In the genomic region with DNA sequence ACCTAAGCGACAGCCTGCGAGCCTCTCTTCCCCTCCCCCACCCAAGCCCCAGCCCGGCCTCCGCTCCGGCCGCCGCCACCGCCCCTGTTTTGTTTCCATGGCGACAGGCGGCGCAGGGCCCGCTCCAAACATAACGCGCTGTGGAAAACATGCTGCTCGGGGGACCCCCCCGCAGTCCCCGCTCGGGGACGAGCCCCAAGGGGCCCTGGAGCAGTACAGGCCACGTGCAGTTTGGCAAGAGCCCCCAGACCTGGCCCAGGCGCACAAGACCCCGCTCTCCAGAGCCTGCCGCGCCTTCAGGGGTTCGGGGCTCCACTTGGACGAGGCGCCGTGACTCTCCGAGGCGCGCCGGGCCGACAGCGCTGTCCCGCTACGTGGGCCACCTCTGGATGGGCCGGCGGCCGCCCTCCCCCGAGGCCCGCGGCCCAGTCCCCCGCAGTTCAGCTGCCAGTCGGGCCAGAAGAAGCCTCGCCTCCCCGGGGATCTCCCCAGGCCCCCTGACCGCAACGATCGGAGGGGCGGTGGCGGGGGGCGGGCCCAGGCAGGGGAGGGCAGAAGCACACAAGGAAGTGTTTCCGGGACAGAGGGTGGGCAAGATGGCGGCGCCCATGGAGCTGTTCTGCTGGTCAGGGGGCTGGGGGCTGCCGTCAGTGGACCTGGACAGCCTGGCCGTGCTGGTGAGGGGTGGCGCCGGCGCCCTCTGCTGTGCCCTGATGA, we compare ENCODE assay signal across 1 cellular context.
TF ChIP-seq lines count a peak whose summit lies in the region.

A gene with protein sequence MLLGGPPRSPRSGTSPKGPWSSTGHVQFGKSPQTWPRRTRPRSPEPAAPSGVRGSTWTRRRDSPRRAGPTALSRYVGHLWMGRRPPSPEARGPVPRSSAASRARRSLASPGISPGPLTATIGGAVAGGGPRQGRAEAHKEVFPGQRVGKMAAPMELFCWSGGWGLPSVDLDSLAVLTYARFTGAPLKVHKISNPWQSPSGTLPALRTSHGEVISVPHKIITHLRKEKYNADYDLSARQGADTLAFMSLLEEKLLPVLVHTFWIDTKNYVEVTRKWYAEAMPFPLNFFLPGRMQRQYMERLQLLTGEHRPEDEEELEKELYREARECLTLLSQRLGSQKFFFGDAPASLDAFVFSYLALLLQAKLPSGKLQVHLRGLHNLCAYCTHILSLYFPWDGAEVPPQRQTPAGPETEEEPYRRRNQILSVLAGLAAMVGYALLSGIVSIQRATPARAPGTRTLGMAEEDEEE (plus strand): TSS at position 40 of the 717 bp plus-strand sequence. CDS start 110 bp downstream, at position 150.

TF ChIP-seq in HepG2, 621 proteins besides CTCF, POLR2A, EP300 and RAD21 (continued from another document and continues in another):
- TF ChIP-seq, protein P1, sequence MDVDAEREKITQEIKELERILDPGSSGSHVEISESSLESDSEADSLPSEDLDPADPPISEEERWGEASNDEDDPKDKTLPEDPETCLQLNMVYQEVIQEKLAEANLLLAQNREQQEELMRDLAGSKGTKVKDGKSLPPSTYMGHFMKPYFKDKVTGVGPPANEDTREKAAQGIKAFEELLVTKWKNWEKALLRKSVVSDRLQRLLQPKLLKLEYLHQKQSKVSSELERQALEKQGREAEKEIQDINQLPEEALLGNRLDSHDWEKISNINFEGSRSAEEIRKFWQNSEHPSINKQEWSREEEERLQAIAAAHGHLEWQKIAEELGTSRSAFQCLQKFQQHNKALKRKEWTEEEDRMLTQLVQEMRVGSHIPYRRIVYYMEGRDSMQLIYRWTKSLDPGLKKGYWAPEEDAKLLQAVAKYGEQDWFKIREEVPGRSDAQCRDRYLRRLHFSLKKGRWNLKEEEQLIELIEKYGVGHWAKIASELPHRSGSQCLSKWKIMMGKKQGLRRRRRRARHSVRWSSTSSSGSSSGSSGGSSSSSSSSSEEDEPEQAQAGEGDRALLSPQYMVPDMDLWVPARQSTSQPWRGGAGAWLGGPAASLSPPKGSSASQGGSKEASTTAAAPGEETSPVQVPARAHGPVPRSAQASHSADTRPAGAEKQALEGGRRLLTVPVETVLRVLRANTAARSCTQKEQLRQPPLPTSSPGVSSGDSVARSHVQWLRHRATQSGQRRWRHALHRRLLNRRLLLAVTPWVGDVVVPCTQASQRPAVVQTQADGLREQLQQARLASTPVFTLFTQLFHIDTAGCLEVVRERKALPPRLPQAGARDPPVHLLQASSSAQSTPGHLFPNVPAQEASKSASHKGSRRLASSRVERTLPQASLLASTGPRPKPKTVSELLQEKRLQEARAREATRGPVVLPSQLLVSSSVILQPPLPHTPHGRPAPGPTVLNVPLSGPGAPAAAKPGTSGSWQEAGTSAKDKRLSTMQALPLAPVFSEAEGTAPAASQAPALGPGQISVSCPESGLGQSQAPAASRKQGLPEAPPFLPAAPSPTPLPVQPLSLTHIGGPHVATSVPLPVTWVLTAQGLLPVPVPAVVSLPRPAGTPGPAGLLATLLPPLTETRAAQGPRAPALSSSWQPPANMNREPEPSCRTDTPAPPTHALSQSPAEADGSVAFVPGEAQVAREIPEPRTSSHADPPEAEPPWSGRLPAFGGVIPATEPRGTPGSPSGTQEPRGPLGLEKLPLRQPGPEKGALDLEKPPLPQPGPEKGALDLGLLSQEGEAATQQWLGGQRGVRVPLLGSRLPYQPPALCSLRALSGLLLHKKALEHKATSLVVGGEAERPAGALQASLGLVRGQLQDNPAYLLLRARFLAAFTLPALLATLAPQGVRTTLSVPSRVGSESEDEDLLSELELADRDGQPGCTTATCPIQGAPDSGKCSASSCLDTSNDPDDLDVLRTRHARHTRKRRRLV (CRISPR knock-in tag; IDR thresholded peaks at IDR 0.05): no peak
- TF ChIP-seq ZFP82 (CRISPR knock-in tag; IDR thresholded peaks at IDR 0.05; ENCODE audit: borderline replicate concordance) (no peak), ZNF256 (CRISPR knock-in tag; conservative IDR thresholded peaks at IDR 0.05) (no peak), POGZ (CRISPR knock-in tag; IDR thresholded peaks at IDR 0.05) (no peak), ELF1 (CRISPR knock-in tag; IDR thresholded peaks at IDR 0.05) (peak; percentile 38; the same call in 1 of the 2 replicates), ZNF543 (CRISPR knock-in tag; IDR thresholded peaks at IDR 0.05) (no peak), ZFYVE20 (CRISPR knock-in tag; IDR thresholded peaks at IDR 0.05; ENCODE audit: borderline replicate concordance, low read depth) (no peak), GTF2F1 (IDR thresholded peaks at IDR 0.05; ENCODE audit: low read length) (no peak), ZNF136 (CRISPR knock-in tag; IDR thresholded peaks at IDR 0.05; ENCODE audit: low read depth) (no peak), MED1 (CRISPR knock-in tag; IDR thresholded peaks at IDR 0.05) (0 out of 2 replicates have a peak, but pooled peaks have one; percentile 9), FOXA1 (IDR thresholded peaks at IDR 0.05) (no peak), FOXA1 (CRISPR knock-in tag; IDR thresholded peaks at IDR 0.05) (no peak), ZNF713 (CRISPR knock-in tag; IDR thresholded peaks at IDR 0.05) (no peak), ZNF670 (CRISPR knock-in tag; IDR thresholded peaks at IDR 0.05; ENCODE audit: borderline replicate concordance) (no peak), ZNF441 (CRISPR knock-in tag; IDR thresholded peaks at IDR 0.05; ENCODE audit: borderline replicate concordance) (0 out of 2 replicates have a peak, but pooled peaks have one; percentile 12), ZNF337 (CRISPR knock-in tag; IDR thresholded peaks at IDR 0.05; ENCODE audit: borderline replicate concordance, low read depth) (no peak), ZNF7 (CRISPR knock-in tag; IDR thresholded peaks at IDR 0.05) (no peak), ZNF484 (CRISPR knock-in tag; IDR thresholded peaks at IDR 0.05; ENCODE audit: borderline replicate concordance, low read depth) (no peak), ZNF138 (CRISPR knock-in tag; IDR thresholded peaks at IDR 0.05; ENCODE audit: low read depth) (no peak; the same call in 1 of the 2 replicates), ZNF10 (CRISPR knock-in tag; IDR thresholded peaks at IDR 0.05; ENCODE audit: borderline replicate concordance, low read depth) (no peak), ZNF550 (CRISPR knock-in tag; IDR thresholded peaks at IDR 0.05; ENCODE audit: borderline replicate concordance) (no peak), ZNF101 (CRISPR knock-in tag; IDR thresholded peaks at IDR 0.05; ENCODE audit: borderline replicate concordance, low read depth) (no peak), RAD51 (IDR thresholded peaks at IDR 0.05; ENCODE audit: borderline replicate concordance) (no peak), CBX5 (CRISPR knock-in tag; IDR thresholded peaks at IDR 0.05; ENCODE audit: borderline replicate concordance) (no peak), ZNF564 (CRISPR knock-in tag; IDR thresholded peaks at IDR 0.05) (no peak), ZNF549 (CRISPR knock-in tag; IDR thresholded peaks at IDR 0.05) (no peak), RFX1 (IDR thresholded peaks at IDR 0.05) (peak; percentile 89), ERF (CRISPR knock-in tag; IDR thresholded peaks at IDR 0.05) (peak; percentile 58; the same call in 1 of the 2 replicates)
- TF ChIP-seq, protein P2, sequence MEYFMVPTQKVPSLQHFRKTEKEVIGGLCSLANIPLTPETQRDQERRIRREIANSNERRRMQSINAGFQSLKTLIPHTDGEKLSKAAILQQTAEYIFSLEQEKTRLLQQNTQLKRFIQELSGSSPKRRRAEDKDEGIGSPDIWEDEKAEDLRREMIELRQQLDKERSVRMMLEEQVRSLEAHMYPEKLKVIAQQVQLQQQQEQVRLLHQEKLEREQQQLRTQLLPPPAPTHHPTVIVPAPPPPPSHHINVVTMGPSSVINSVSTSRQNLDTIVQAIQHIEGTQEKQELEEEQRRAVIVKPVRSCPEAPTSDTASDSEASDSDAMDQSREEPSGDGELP (IDR thresholded peaks at IDR 0.05; ENCODE audit: borderline replicate concordance, low read depth): no peak
- TF ChIP-seq, protein P3, sequence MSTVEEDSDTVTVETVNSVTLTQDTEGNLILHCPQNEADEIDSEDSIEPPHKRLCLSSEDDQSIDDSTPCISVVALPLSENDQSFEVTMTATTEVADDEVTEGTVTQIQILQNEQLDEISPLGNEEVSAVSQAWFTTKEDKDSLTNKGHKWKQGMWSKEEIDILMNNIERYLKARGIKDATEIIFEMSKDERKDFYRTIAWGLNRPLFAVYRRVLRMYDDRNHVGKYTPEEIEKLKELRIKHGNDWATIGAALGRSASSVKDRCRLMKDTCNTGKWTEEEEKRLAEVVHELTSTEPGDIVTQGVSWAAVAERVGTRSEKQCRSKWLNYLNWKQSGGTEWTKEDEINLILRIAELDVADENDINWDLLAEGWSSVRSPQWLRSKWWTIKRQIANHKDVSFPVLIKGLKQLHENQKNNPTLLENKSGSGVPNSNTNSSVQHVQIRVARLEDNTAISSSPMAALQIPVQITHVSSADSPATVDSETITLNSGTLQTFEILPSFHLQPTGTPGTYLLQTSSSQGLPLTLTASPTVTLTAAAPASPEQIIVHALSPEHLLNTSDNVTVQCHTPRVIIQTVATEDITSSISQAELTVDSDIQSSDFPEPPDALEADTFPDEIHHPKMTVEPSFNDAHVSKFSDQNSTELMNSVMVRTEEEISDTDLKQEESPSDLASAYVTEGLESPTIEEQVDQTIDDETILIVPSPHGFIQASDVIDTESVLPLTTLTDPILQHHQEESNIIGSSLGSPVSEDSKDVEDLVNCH (CRISPR knock-in tag; IDR thresholded peaks at IDR 0.05): no peak
- TF ChIP-seq, protein P4, sequence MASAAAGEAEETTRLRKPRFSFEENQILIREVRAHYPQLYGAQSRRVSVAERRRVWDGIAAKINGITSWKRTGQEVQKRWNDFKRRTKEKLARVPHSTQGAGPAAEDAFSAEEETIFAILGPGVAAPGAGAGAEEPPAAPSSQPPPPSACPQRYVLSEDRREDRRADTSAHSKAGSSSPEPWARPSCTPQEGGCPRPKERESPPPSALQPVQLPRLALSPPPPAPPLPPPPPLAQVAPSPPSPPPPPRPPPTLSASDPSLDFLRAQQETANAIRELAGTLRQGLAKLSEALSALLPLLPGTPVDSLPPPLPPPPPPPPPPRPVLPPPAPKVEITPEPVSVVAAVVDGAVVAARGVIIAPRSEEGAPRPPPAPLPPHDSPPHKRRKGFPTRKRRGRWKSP (CRISPR knock-in tag; IDR thresholded peaks at IDR 0.05): no peak
- TF ChIP-seq, protein P5, sequence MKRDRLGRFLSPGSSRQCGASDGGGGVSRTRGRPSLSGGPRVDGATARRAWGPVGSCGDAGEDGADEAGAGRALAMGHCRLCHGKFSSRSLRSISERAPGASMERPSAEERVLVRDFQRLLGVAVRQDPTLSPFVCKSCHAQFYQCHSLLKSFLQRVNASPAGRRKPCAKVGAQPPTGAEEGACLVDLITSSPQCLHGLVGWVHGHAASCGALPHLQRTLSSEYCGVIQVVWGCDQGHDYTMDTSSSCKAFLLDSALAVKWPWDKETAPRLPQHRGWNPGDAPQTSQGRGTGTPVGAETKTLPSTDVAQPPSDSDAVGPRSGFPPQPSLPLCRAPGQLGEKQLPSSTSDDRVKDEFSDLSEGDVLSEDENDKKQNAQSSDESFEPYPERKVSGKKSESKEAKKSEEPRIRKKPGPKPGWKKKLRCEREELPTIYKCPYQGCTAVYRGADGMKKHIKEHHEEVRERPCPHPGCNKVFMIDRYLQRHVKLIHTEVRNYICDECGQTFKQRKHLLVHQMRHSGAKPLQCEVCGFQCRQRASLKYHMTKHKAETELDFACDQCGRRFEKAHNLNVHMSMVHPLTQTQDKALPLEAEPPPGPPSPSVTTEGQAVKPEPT (CRISPR knock-in tag; IDR thresholded peaks at IDR 0.05; ENCODE audit: low read depth): 0 out of 2 replicates have a peak, but pooled peaks have one; percentile 13
- TF ChIP-seq, protein P6, sequence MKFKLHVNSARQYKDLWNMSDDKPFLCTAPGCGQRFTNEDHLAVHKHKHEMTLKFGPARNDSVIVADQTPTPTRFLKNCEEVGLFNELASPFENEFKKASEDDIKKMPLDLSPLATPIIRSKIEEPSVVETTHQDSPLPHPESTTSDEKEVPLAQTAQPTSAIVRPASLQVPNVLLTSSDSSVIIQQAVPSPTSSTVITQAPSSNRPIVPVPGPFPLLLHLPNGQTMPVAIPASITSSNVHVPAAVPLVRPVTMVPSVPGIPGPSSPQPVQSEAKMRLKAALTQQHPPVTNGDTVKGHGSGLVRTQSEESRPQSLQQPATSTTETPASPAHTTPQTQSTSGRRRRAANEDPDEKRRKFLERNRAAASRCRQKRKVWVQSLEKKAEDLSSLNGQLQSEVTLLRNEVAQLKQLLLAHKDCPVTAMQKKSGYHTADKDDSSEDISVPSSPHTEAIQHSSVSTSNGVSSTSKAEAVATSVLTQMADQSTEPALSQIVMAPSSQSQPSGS (CRISPR knock-in tag; IDR thresholded peaks at IDR 0.05): no peak
- TF ChIP-seq, protein P7, sequence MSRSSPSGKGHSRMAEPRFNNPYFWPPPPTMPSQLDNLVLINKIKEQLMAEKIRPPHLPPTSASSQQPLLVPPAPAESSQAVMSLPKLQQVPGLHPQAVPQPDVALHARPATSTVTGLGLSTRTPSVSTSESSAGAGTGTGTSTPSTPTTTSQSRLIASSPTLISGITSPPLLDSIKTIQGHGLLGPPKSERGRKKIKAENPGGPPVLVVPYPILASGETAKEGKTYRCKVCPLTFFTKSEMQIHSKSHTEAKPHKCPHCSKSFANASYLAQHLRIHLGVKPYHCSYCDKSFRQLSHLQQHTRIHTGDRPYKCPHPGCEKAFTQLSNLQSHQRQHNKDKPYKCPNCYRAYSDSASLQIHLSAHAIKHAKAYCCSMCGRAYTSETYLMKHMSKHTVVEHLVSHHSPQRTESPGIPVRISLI (CRISPR knock-in tag; IDR thresholded peaks at IDR 0.05; ENCODE audit: borderline replicate concordance): no peak
- TF ChIP-seq, protein P8, sequence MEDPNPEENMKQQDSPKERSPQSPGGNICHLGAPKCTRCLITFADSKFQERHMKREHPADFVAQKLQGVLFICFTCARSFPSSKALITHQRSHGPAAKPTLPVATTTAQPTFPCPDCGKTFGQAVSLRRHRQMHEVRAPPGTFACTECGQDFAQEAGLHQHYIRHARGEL (CRISPR knock-in tag; IDR thresholded peaks at IDR 0.05): 0 out of 2 replicates have a peak, but pooled peaks have one; percentile 38
- TF ChIP-seq, protein P9, sequence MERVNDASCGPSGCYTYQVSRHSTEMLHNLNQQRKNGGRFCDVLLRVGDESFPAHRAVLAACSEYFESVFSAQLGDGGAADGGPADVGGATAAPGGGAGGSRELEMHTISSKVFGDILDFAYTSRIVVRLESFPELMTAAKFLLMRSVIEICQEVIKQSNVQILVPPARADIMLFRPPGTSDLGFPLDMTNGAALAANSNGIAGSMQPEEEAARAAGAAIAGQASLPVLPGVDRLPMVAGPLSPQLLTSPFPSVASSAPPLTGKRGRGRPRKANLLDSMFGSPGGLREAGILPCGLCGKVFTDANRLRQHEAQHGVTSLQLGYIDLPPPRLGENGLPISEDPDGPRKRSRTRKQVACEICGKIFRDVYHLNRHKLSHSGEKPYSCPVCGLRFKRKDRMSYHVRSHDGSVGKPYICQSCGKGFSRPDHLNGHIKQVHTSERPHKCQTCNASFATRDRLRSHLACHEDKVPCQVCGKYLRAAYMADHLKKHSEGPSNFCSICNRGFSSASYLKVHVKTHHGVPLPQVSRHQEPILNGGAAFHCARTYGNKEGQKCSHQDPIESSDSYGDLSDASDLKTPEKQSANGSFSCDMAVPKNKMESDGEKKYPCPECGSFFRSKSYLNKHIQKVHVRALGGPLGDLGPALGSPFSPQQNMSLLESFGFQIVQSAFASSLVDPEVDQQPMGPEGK (CRISPR knock-in tag; IDR thresholded peaks at IDR 0.05): peak; percentile 64
